Comparison of ENCODE assay signal across 8 cellular contexts in genomic region chrX:140091276-140091886, GRCh38.
DNase-seq lines count a peak whose midpoint lies in the region; ATAC-seq and TF ChIP-seq lines count a peak whose summit lies in the region.

No MANE protein-coding gene starts in this region.

- DNase-seq in BJ (ENCODE audit: low read depth) = no peak
- DNase-seq in RWPE1 (ENCODE audit: low spot score) = peak; percentile 0
- DNase-seq in breast epithelium (ENCODE audit: low spot score in 2 of 2) = no peak
- DNase-seq in left colon = peak in 1 of 2 donors; percentile 18
- DNase-seq in stimulated activated naive CD8-positive, alpha-beta T cell treated with anti-CD3 and anti-CD28 coated beads, Interleukin-15, Interleukin-2, amounts not matched to agents 100 U/mL and 50 U/mL, for 24 hours = peak; percentile 9
- no peak for DNase-seq in 8988T

- H3K4me3 ChIP-seq in BJ (ENCODE audit: low read depth, low read length) (peak overlapping the region; percentile 25), breast epithelium (peak overlapping the region; percentile 33 to 62 (median 42))

- H3K36me3 ChIP-seq in BJ (ENCODE audit: control insufficient read depth, insufficient read depth, low read length) (no peaks in the 10 kb centered on the region), breast epithelium (no peaks in the 10 kb centered on the region)

- no peaks in the 10 kb centered on the region for H3K9me3 ChIP-seq in breast epithelium

- no peak for TF ChIP-seq CTCF in BJ (IDR thresholded peaks at IDR 0.05; ENCODE audit: insufficient read depth, low read depth, low read length)
- TF ChIP-seq CTCF in RWPE1 (conservative IDR thresholded peaks at IDR 0.05; ENCODE audit: low read depth) = no peak
- no peak for TF ChIP-seq CTCF in breast epithelium (IDR thresholded peaks at IDR 0.05)

- no peak for TF ChIP-seq POLR2A in breast epithelium (IDR thresholded peaks at IDR 0.05)

- POLR2A ChIA-PET in BJ (lab: Charles Lee) (no interaction called here), RWPE1 (lab: Yijun Ruan, JAX; ENCODE audit: low non-redundant PET) (no interaction called here)

- intact Hi-C loops in breast epithelium (cut with DNase I; ENCODE audit: low total_unique reads) (no loop called here), left colon (cut with DNase I, micrococcal nuclease) (no loop called here)

- ATAC-seq in GM21526 (IDR thresholded peaks at IDR 0.05; ENCODE audit: low FRiP score, unreplicated experiment) (peak; percentile 81), left colon (peak; percentile 65), GM19455 (IDR thresholded peaks at IDR 0.05; ENCODE audit: unreplicated experiment) (no peak)
- peak; percentile 71 for ATAC-seq in stimulated activated naive CD8-positive, alpha-beta T cell treated with anti-CD3 and anti-CD28 coated beads, Interleukin-15, Interleukin-2, amounts not matched to agents 100 U/mL and 50 U/mL, for 24 hours

- H3K27ac ChIP-seq in RWPE1 = no peak overlapping the region
- no peak overlapping the region for H3K27ac ChIP-seq in breast epithelium

- H3K27me3 ChIP-seq in BJ (ENCODE audit: control insufficient read depth, insufficient read depth, low read length) (peaks cover 2% of the 10 kb centered on the region; the same call in 1 of the 2 replicates), breast epithelium (peaks cover 0 to 43% of the 10 kb centered on the region in 2 donors)

- CTCF ChIA-PET in BJ (lab: Yijun Ruan, JAX) (no interaction called here), RWPE1 (lab: Yijun Ruan, JAX) (no interaction called here)

- no peaks in the 10 kb centered on the region for H3K4me1 ChIP-seq in breast epithelium

Comparison
In these comparisons a context has a peak if more than half of its experiments do, and no peak if none do; other contexts are left out.
1. DNase-seq: peak in RWPE1 (single experiment) and stimulated activated naive CD8-positive, alpha-beta T cell treated with anti-CD3 and anti-CD28 coated beads, Interleukin-15, Interleukin-2, amounts not matched to agents 100 U/mL and 50 U/mL, for 24 hours (single experiment); none in BJ (single experiment), breast epithelium (0 of 2) and 8988T (single experiment).